Comparison of ENCODE assay signal across 1 cellular context in the genomic region with DNA sequence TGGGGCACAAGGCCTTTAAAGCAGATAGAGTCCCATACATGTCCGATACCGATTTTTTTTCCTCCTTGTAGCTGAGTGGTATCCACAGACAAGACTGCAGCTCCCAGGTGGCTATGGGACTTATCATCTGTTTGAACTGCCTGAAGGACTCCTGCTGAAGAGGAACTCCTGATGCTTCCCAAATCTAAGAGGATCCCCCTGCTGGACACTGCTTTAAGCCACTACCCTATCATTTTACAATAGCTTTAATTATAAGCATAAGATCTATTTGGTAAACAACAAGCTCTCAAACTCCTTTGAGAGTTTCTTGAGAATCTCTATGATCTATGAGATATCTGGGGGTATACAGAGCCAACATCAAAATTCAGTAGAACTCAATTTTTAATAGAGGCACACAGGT.
A peak's percentile ranks its signal among the peaks of the same experiment; 100 is the strongest.
TF ChIP-seq lines count a peak whose summit lies in the region.

No MANE protein-coding gene starts in this region.

TF ChIP-seq in K562, 482 proteins besides CTCF, POLR2A, EP300 and RAD21:
- TF ChIP-seq ZNF699 (CRISPR knock-in tag; IDR thresholded peaks at IDR 0.05; ENCODE audit: insufficient replicate concordance): no peak
- TF ChIP-seq SPI1 (IDR thresholded peaks at IDR 0.05; ENCODE audit: borderline replicate concordance, low read depth, low read length): 0 out of 2 replicates have a peak, but pooled peaks have one; percentile 10
- no peak for TF ChIP-seq HDGF (IDR thresholded peaks at IDR 0.05)
